1 cellular context compared by ENCODE assay signal in the genomic region with DNA sequence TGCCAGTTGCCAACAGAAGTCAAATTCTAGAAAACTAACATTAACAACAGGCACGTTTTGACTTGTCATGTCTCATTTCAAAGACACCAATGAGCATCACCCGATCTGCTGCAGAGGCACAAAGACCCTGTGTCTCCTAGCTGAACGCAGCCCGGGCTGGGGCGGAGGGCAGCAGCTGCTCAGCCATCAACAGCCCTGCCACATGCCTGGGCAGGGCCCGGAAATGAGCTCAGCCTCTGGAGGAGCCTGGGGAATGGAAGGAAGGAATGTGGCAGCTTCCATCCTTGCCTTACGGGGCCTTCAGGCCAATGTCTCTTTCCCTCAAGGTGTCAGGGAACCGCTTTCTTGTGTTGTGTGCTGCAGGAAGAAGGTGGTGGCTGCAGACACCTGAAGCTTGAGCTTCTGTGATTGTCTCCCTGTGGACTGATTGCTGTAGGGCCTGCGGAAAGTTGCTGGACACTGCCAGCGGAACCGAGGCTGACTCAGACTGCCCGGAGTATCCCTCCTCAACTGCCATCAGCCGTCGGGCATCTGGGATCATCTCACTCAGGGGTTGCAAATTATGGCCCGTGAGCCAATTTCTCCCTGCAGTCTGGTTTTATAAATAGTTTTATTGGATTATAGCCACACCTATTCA.
TF ChIP-seq lines count a peak whose summit lies in the region.

No MANE protein-coding gene starts in this region.

TF ChIP-seq in SK-N-SH, 30 proteins besides CTCF, POLR2A, EP300 and RAD21 (continued from another document):
- TF ChIP-seq, protein P1, sequence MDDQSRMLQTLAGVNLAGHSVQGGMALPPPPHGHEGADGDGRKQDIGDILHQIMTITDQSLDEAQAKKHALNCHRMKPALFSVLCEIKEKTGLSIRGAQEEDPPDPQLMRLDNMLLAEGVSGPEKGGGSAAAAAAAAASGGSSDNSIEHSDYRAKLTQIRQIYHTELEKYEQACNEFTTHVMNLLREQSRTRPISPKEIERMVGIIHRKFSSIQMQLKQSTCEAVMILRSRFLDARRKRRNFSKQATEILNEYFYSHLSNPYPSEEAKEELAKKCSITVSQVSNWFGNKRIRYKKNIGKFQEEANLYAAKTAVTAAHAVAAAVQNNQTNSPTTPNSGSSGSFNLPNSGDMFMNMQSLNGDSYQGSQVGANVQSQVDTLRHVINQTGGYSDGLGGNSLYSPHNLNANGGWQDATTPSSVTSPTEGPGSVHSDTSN (IDR thresholded peaks at IDR 0.05): peak; percentile 39
- TF ChIP-seq NFIC (IDR thresholded peaks at IDR 0.05; ENCODE audit: borderline replicate concordance): peak; percentile 71
- TF ChIP-seq MEF2A (IDR thresholded peaks at IDR 0.05; ENCODE audit: borderline replicate concordance, low read depth): peak; percentile 41; the same call in 1 of the 2 replicates
- TF ChIP-seq, protein P2, sequence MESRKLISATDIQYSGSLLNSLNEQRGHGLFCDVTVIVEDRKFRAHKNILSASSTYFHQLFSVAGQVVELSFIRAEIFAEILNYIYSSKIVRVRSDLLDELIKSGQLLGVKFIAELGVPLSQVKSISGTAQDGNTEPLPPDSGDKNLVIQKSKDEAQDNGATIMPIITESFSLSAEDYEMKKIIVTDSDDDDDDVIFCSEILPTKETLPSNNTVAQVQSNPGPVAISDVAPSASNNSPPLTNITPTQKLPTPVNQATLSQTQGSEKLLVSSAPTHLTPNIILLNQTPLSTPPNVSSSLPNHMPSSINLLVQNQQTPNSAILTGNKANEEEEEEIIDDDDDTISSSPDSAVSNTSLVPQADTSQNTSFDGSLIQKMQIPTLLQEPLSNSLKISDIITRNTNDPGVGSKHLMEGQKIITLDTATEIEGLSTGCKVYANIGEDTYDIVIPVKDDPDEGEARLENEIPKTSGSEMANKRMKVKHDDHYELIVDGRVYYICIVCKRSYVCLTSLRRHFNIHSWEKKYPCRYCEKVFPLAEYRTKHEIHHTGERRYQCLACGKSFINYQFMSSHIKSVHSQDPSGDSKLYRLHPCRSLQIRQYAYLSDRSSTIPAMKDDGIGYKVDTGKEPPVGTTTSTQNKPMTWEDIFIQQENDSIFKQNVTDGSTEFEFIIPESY (IDR thresholded peaks at IDR 0.05; ENCODE audit: borderline replicate concordance, low read depth): no peak
- TF ChIP-seq JUND (IDR thresholded peaks at IDR 0.05): peak; percentile 61
- TF ChIP-seq SMC3 (IDR thresholded peaks at IDR 0.05; ENCODE audit: low read depth, low read length): no peak
- no peak for TF ChIP-seq TAF1 (IDR thresholded peaks at IDR 0.05; ENCODE audit: borderline replicate concordance, low read depth, low read length)
- no peak for TF ChIP-seq FOXM1 (IDR thresholded peaks at IDR 0.05; ENCODE audit: low read depth)
- TF ChIP-seq, protein P3, sequence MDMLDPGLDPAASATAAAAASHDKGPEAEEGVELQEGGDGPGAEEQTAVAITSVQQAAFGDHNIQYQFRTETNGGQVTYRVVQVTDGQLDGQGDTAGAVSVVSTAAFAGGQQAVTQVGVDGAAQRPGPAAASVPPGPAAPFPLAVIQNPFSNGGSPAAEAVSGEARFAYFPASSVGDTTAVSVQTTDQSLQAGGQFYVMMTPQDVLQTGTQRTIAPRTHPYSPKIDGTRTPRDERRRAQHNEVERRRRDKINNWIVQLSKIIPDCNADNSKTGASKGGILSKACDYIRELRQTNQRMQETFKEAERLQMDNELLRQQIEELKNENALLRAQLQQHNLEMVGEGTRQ (IDR thresholded peaks at IDR 0.05; ENCODE audit: borderline replicate concordance, low read depth, low read length): no peak
- no peak for TF ChIP-seq RCOR1 (IDR thresholded peaks at IDR 0.05; ENCODE audit: low read length)
- TF ChIP-seq, protein P4, sequence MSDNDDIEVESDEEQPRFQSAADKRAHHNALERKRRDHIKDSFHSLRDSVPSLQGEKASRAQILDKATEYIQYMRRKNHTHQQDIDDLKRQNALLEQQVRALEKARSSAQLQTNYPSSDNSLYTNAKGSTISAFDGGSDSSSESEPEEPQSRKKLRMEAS (IDR thresholded peaks at IDR 0.05; ENCODE audit: low read depth): peak; percentile 94
- TF ChIP-seq NRF1 (IDR thresholded peaks at IDR 0.05; ENCODE audit: low read depth, low read length): no peak
- peak; percentile 57 for TF ChIP-seq TCF12 (IDR thresholded peaks at IDR 0.05)
